In the genomic region with DNA sequence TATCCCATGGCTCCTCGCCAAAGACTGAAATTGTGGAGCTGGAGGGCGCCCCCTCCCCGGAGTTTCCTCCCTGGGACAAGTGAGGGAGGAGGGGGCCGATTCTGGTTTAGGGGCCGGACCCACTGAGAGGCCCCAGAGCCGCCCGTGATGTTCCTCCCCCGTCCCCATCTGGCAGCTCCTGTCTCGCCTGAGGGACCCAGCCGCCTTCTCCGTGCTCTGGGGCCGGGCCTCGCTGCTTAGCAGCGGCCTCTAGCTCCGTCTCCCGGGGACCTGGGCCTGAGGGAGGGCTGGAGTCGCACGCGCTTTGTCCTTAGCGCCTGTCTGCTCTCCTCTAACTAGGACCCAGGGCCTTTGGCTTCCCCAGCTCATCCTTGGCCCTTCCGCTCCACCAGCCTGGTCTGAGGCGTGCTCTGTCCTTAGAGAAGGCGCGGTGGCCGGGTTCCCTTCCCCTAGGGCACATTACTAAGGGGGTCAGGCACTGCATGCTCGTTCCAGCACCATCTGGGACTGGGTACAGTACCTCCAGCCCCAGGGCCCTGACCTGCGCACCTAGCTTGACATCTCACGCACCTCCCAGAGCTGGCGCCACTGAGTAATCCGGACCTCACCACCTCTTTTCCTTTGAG, we compare ENCODE assay signal across 1 cellular context.
TF ChIP-seq lines count a peak whose summit lies in the region.

No MANE protein-coding gene starts in this region.

TF ChIP-seq in H1, 55 proteins besides CTCF, POLR2A, EP300 and RAD21:
- peak; percentile 33 for TF ChIP-seq KDM4A (IDR thresholded peaks at IDR 0.05; ENCODE audit: low read depth, low read length, severe bottlenecking)
- peak; percentile 36; the same call in 1 of the 2 replicates for TF ChIP-seq GABPA (IDR thresholded peaks at IDR 0.05; ENCODE audit: borderline replicate concordance, insufficient read depth, low read length)
- TF ChIP-seq ASH2L (IDR thresholded peaks at IDR 0.05; ENCODE audit: low read length): peak; percentile 27
- TF ChIP-seq JUND (IDR thresholded peaks at IDR 0.05; ENCODE audit: low read length): no peak
- TF ChIP-seq SIN3A (conservative IDR thresholded peaks at IDR 0.05 in 1 of 2, IDR thresholded peaks at IDR 0.05 in 1 of 2; ENCODE audit: low read depth in 1 of 2, low read length in 2 of 2): no peak; a peak in 1 of 4 replicates
- TF ChIP-seq EZH2 (IDR thresholded peaks at IDR 0.05; ENCODE audit: low read depth, low read length, severe bottlenecking): peak; percentile 12
- no peak for TF ChIP-seq BCL11A (IDR thresholded peaks at IDR 0.05; ENCODE audit: low read depth in 2 of 2, low read length in 2 of 2)
- TF ChIP-seq CREB1 (IDR thresholded peaks at IDR 0.05): no peak
